ENCODE assay signal across 26 cellular contexts in genomic region chr15:58487041-58487723, GRCh38. TPM values are rescaled to one million over a fixed set of nuclear protein-coding genes. Genes with fewer than 3 reads are reported as not detected.
DNase-seq lines count a peak whose midpoint lies in the region; ATAC-seq and TF ChIP-seq lines count a peak whose summit lies in the region.
"Had no signal": no experiment of that assay in that cellular context is flagged by ENCODE, and none has a peak within 500 bp of the region (broad histone marks: within the 10 kb centered on the region; RNA-seq: fewer than 3 reads in every experiment).

No MANE protein-coding gene starts in this region.

- H3K4me1 ChIP-seq in mesenchymal stem cell (ENCODE audit: control insufficient read depth, insufficient read depth, low read depth, low read length) (peaks cover 3% of the 10 kb centered on the region), smooth muscle cell (ENCODE audit: low read depth) (no peaks in the 10 kb centered on the region), left lung (peaks cover 0 to 33% of the 10 kb centered on the region in 2 donors), ascending aorta (peaks cover 3 to 14% of the 10 kb centered on the region in 2 donors)
- H3K4me1 ChIP-seq: A549, neural progenitor cell, SJSA1, upper lobe of right lung had no signal

- peaks cover 38% of the 10 kb centered on the region for H3K4me1 Mint-ChIP-seq in T-helper 2 cell treated with Interferon-gamma antibody and Interleukin-4, amounts not matched to agents 5 μg/mL and 100 μg/mL, for 36 hours (ENCODE audit: low read depth)

- no peak overlapping the region for H3K4ac ChIP-seq in mesenchymal stem cell (ENCODE audit: low read depth in 1 of 2, low read length in 2 of 2)

- no peak for TF ChIP-seq CTCF in smooth muscle cell (IDR thresholded peaks at IDR 0.05; ENCODE audit: borderline replicate concordance, insufficient read depth, poor library complexity, severe bottlenecking)
- no peak for TF ChIP-seq CTCF in left lung (IDR thresholded peaks at IDR 0.05)
- no peak for TF ChIP-seq CTCF in ascending aorta (IDR thresholded peaks at IDR 0.05)

- no peak overlapping the region for H4K8ac ChIP-seq in mesenchymal stem cell (ENCODE audit: low read length)

- peaks cover 0 to 2% of the 10 kb centered on the region in 2 experiments for H3K36me3 ChIP-seq in mesenchymal stem cell (ENCODE audit: control insufficient read depth in 1 of 2, insufficient read depth in 2 of 2, low read depth in 1 of 2, low read length in 2 of 2)
- no peaks in the 10 kb centered on the region for H3K36me3 ChIP-seq in smooth muscle cell (ENCODE audit: low read depth)
- H3K36me3 ChIP-seq in left lung = no peaks in the 10 kb centered on the region
- no peaks in the 10 kb centered on the region for H3K36me3 ChIP-seq in ascending aorta
- H3K36me3 ChIP-seq: MG63, neural progenitor cell, right lobe of liver, SJSA1, upper lobe of right lung had no signal

- WGBS in mesenchymal stem cell = 90% methylated on average over 3 of the region's 4 CpGs
- 65% methylated on average over 4 of the region's 4 CpGs for WGBS in smooth muscle cell (ENCODE audit: low lambda C conversion rate)

- H3F3A ChIP-seq in smooth muscle cell (ENCODE audit: low read depth) = no peaks in the 10 kb centered on the region

- intact Hi-C loops in left lung (cut with DNase I) = no loop called here
- intact Hi-C loops in ascending aorta (cut with DNase I) = no loop called here

- H3K9me3 ChIP-seq in mesenchymal stem cell (ENCODE audit: control insufficient read depth, low read length) (peaks cover 20% of the 10 kb centered on the region), smooth muscle cell (replicated peaks; ENCODE audit: low read depth) (no peaks in the 10 kb centered on the region), left lung (peaks cover 0 to 5% of the 10 kb centered on the region in 2 donors), ascending aorta (peaks cover 0 to 4% of the 10 kb centered on the region in 2 donors)
- H3K9me3 ChIP-seq: right lobe of liver had no signal

- H3K4me3 ChIP-seq in mesenchymal stem cell (ENCODE audit: insufficient read depth in 1 of 2, low read depth in 1 of 2, low read length in 2 of 2) (no peak overlapping the region), smooth muscle cell (no peak overlapping the region), left lung (no peak overlapping the region), ascending aorta (no peak overlapping the region)
- H3K4me3 ChIP-seq: A549, MG63, neural progenitor cell, right lobe of liver, SJSA1, upper lobe of right lung had no signal

- H2AFZ ChIP-seq in mesenchymal stem cell (ENCODE audit: low read depth, low read length) (no peak overlapping the region), smooth muscle cell (ENCODE audit: low read depth) (no peak overlapping the region)
- H2AFZ ChIP-seq: neural progenitor cell had no signal

- H2BK12ac ChIP-seq in mesenchymal stem cell (ENCODE audit: low read length in 2 of 2) = no peak overlapping the region

- ATAC-seq in left lung = no peak
- ATAC-seq: left colon, right lobe of liver, T-helper 17 cell, upper lobe of right lung had no signal

- H3K4me2 ChIP-seq in mesenchymal stem cell (ENCODE audit: low read length, poor library complexity, severe bottlenecking) (no peak overlapping the region), smooth muscle cell (no peak overlapping the region)
- H3K4me2 ChIP-seq: A549, neural progenitor cell had no signal

- H3K27me3 Mint-ChIP-seq in T-helper 2 cell treated with Interferon-gamma antibody and Interleukin-4, amounts not matched to agents 5 μg/mL and 100 μg/mL, for 36 hours (ENCODE audit: low read depth) = no peaks in the 10 kb centered on the region
- H3K27me3 Mint-ChIP-seq: activated T-cell treated with anti-CD3 and anti-CD28 coated beads, Interleukin-2, amount 50 U/mL, for 24 hours; T-helper 17 cell had no signal

- H3K36me3 Mint-ChIP-seq in T-helper 2 cell treated with Interferon-gamma antibody and Interleukin-4, amounts not matched to agents 5 μg/mL and 100 μg/mL, for 36 hours (ENCODE audit: low read depth) = peaks cover 5% of the 10 kb centered on the region
- H3K36me3 Mint-ChIP-seq: neural progenitor cell had no signal

- H3K18ac ChIP-seq in mesenchymal stem cell (ENCODE audit: low read depth in 1 of 2, low read length in 2 of 2) = no peak overlapping the region

- H3K27me3 ChIP-seq in mesenchymal stem cell (ENCODE audit: control insufficient read depth in 1 of 2, insufficient read depth in 1 of 2, low read length in 2 of 2) (no peaks in the 10 kb centered on the region), smooth muscle cell (ENCODE audit: low read depth) (no peaks in the 10 kb centered on the region), left lung (no peaks in the 10 kb centered on the region), ascending aorta (no peaks in the 10 kb centered on the region)
- H3K27me3 ChIP-seq: MG63, neural progenitor cell, right lobe of liver, SJSA1, upper lobe of right lung had no signal

- H3K4me3 Mint-ChIP-seq in T-helper 2 cell treated with Interferon-gamma antibody and Interleukin-4, amounts not matched to agents 5 μg/mL and 100 μg/mL, for 36 hours = no peak overlapping the region
- H3K4me3 Mint-ChIP-seq: activated T-cell treated with anti-CD3 and anti-CD28 coated beads, Interleukin-2, amount 50 U/mL, for 24 hours; neural progenitor cell; T-helper 17 cell had no signal

- peaks cover 15% of the 10 kb centered on the region for H3K9me3 Mint-ChIP-seq in T-helper 2 cell treated with Interferon-gamma antibody and Interleukin-4, amounts not matched to agents 5 μg/mL and 100 μg/mL, for 36 hours

- no peak overlapping the region for H2BK120ac ChIP-seq in mesenchymal stem cell (ENCODE audit: low read depth, low read length)

- no peak overlapping the region for H3K23ac ChIP-seq in mesenchymal stem cell (ENCODE audit: low read length in 2 of 2)

- H4K91ac ChIP-seq in mesenchymal stem cell (ENCODE audit: low read length) = no peak overlapping the region

- H2AK5ac ChIP-seq in mesenchymal stem cell (ENCODE audit: low read length, severe bottlenecking) = no peak overlapping the region

- no peaks in the 10 kb centered on the region for H3K79me2 ChIP-seq in smooth muscle cell (ENCODE audit: low read depth)

- H3K9ac ChIP-seq in mesenchymal stem cell (ENCODE audit: low read length) = no peak overlapping the region
- no peak overlapping the region for H3K9ac ChIP-seq in smooth muscle cell (ENCODE audit: low read depth)
- H3K9ac ChIP-seq: neural progenitor cell had no signal

- H3K79me1 ChIP-seq in mesenchymal stem cell (replicated peaks; ENCODE audit: low read length, poor library complexity, severe bottlenecking) = no peaks in the 10 kb centered on the region

- H2BK5ac ChIP-seq in mesenchymal stem cell (ENCODE audit: low read depth, low read length, poor library complexity, severe bottlenecking) = no peak overlapping the region

- H3K27ac ChIP-seq in mesenchymal stem cell (ENCODE audit: low read length, poor library complexity, severe bottlenecking) (peak overlapping the region; percentile 21), smooth muscle cell (ENCODE audit: low read depth) (no peak overlapping the region), left lung (no peak overlapping the region), ascending aorta (peak overlapping the region in 1 of 2 donors; percentile 46)
- H3K27ac ChIP-seq: A549, neural progenitor cell, right lobe of liver, SJSA1, upper lobe of right lung, VCaP had no signal

- no peak overlapping the region for H3K14ac ChIP-seq in mesenchymal stem cell (ENCODE audit: low read length in 2 of 2)

- H3K27ac Mint-ChIP-seq in T-helper 2 cell treated with Interferon-gamma antibody and Interleukin-4, amounts not matched to agents 5 μg/mL and 100 μg/mL, for 36 hours = peak overlapping the region; percentile 44
- H3K27ac Mint-ChIP-seq: activated T-cell treated with anti-CD3 and anti-CD28 coated beads, Interleukin-2, amount 50 U/mL, for 24 hours; neural progenitor cell had no signal

- no peaks in the 10 kb centered on the region for H4K20me1 ChIP-seq in smooth muscle cell (ENCODE audit: low read depth)

- no peak for DNase-seq in T-helper 2 cell treated with Interferon-gamma antibody and Interleukin-4, amounts not matched to agents 5 μg/mL and 100 μg/mL, for 36 hours (ENCODE audit: low spot score)
- DNase-seq in T-helper 2 cell (no peak), DMS 273 treated with DMSO at 0.1 percent for 48 hours (lab: John Stamatoyannopoulos, UW) (peak; percentile 81), NCI-H82 (lab: John Stamatoyannopoulos, UW) (peak; percentile 99), mesenchymal stem cell (no peak), smooth muscle cell (lab: John Stamatoyannopoulos, UW; ENCODE audit: unreplicated experiment) (no peak), left lung (no peak), ascending aorta (ENCODE audit: low spot score in 2 of 2) (no peak)
- DNase-seq: activated CD4-positive, alpha-beta T cell treated with anti-CD3 and anti-CD28 coated beads, Interleukin-2, amount 50 U/mL, for 4 hours; activated T-cell treated with anti-CD3 and anti-CD28 coated beads, Interleukin-2, amount 50 U/mL, for 24 hours; caudate nucleus; dermis blood vessel endothelial cell; H7; left colon; MG63; NCI-H1436; NCI-H226; posterior cingulate gyrus; right lobe of liver; stimulated activated CD8-positive, alpha-beta memory T cell treated with anti-CD3 and anti-CD28 coated beads, Interleukin-4, amount 100 ng/mL, for 48 hours; T-helper 17 cell; upper lobe of right lung had no signal

- no peak overlapping the region for H2BK15ac ChIP-seq in mesenchymal stem cell (ENCODE audit: low read depth, poor library complexity, severe bottlenecking)

RNA-seq across cellular contexts. Expression of gene LIPC, which starts 55.4 kb away (rescaled TPM):
- polyA plus RNA-seq in mesenchymal stem cell (2013, experiment 1 of 2) = not detected
- not detected for polyA plus RNA-seq in mesenchymal stem cell (2013, experiment 2 of 2)
- not detected in 2 replicates for total RNA-seq in smooth muscle cell
- not detected in 2 replicates for polyA plus RNA-seq in smooth muscle cell
- total RNA-seq in left lung = under 1 TPM; 0.58 to 0.76 TPM
- not detected for total RNA-seq in ascending aorta
- total RNA-seq: H7 had no signal

Comparison
In these comparisons a context has a peak if more than half of its experiments do, and no peak if none do; other contexts are left out.
1. DNase-seq: peak in DMS 273 treated with DMSO at 0.1 percent for 48 hours (single experiment) and NCI-H82 (single experiment); none in T-helper 2 cell treated with Interferon-gamma antibody and Interleukin-4, amounts not matched to agents 5 μg/mL and 100 μg/mL, for 36 hours (single experiment), T-helper 2 cell (0 of 5), mesenchymal stem cell (single experiment), smooth muscle cell (single experiment), left lung (0 of 2) and ascending aorta (0 of 2).